ENCODE assay signal across 18 cellular contexts in the genomic region with DNA sequence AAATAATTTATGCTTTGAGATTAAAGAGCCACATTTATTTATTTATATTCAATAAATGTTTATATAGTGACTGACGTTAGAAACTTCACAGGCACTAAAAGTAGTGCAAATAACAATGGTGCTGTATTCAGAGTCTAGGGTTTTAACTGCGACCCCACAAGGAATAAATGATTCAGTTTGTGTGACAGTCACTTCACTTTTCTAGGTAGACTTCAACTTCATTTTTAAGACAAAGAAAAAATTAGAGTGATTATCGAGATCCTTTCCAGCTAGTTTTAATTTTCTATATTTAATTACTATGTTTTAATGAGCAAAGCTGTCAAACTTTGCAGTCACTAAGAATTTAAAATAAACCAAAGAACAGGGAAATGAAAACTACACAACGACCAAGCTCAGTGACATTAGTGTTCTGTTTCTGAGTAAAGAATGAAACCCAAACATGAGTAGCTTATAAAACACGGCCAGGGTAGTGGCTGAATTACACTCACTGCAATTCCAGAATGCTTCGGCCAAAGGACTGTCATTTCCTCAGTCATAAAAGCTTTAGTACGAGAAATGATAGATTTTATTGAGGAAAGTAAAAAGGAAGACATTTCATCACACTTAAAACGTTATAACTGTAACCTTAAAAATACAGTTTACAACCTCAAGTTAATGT. TPM values are rescaled to one million over a fixed set of nuclear protein-coding genes. Genes with fewer than 3 reads are reported as not detected.
DNase-seq lines count a peak whose midpoint lies in the region; ATAC-seq, FAIRE-seq and TF ChIP-seq lines count a peak whose summit lies in the region.
"Had no signal": no experiment of that assay in that cellular context is flagged by ENCODE, and none has a peak within 500 bp of the region (broad histone marks: within the 10 kb centered on the region; RNA-seq: fewer than 3 reads in every experiment).

No MANE protein-coding gene starts in this region.

- H3K36me3 ChIP-seq in PC-3 (ENCODE audit: low read depth, low read length) = no peaks in the 10 kb centered on the region
- no peaks in the 10 kb centered on the region for H3K36me3 ChIP-seq in fibroblast of lung (ENCODE audit: control insufficient read depth, insufficient read depth, low read length)
- no peaks in the 10 kb centered on the region for H3K36me3 ChIP-seq in pancreas

- H3K9ac ChIP-seq in PC-3 (ENCODE audit: low read length) (no peak overlapping the region), fibroblast of lung (ENCODE audit: insufficient read depth, low read length) (no peak overlapping the region)

- no peaks in the 10 kb centered on the region for H3F3A ChIP-seq in PC-3 (ENCODE audit: low read length, unreplicated experiment)

- intact Hi-C loops in PC-3 (cut with micrococcal nuclease) = no loop called here
- intact Hi-C loops in pancreas (cut with DNase I) = no loop called here
- intact Hi-C loops in sciatic nerve (cut with DNase I) = no loop called here
- intact Hi-C loops in activated CD4-positive, alpha-beta T cell treated with anti-CD3 and anti-CD28 coated beads for 36 hours (cut with DNase I, micrococcal nuclease) = no loop called here

- 60 to 63% methylated on average over 8 of the region's 8 CpGs for WGBS in pancreas, 2 donors

- no peak overlapping the region for H3K27ac Mint-ChIP-seq in activated CD4-positive, alpha-beta T cell treated with anti-CD3 and anti-CD28 coated beads for 36 hours
- H3K27ac Mint-ChIP-seq: CD8-positive, alpha-beta T cell had no signal

- no peaks in the 10 kb centered on the region for H3K9me2 ChIP-seq in PC-3 (replicated peaks; ENCODE audit: low read length)

- FAIRE-seq in pancreas (lab: Jason Lieb, UNC) = peak; percentile 94

- no peak overlapping the region for H3K4me2 ChIP-seq in PC-3 (ENCODE audit: low read length)
- peak overlapping the region; percentile 52 for H3K4me2 ChIP-seq in fibroblast of lung (ENCODE audit: extremely low read depth, insufficient read depth, low read length)

- ATAC-seq in PC-3 = peak; percentile 84
- no peak for ATAC-seq in pancreas
- ATAC-seq in sciatic nerve = no peak
- no peak for ATAC-seq in activated CD4-positive, alpha-beta T cell treated with anti-CD3 and anti-CD28 coated beads for 36 hours
- ATAC-seq: CD8-positive, alpha-beta T cell had no signal

- no peak for TF ChIP-seq CTCF in PC-3 (conservative IDR thresholded peaks at IDR 0.05; ENCODE audit: low read depth, low read length)
- TF ChIP-seq CTCF in fibroblast of lung (conservative IDR thresholded peaks at IDR 0.05 in 1 of 2, IDR thresholded peaks at IDR 0.05 in 1 of 2; ENCODE audit: low read depth in 1 of 2, low read length in 2 of 2) = no peak
- TF ChIP-seq CTCF in pancreas (IDR thresholded peaks at IDR 0.05) = no peak

- H3K4me3 ChIP-seq in PC-3 (ENCODE audit: low read length) (no peak overlapping the region), fibroblast of lung (replicated peaks in 1 of 4; ENCODE audit: control extremely low read depth in 1 of 4, insufficient read depth in 1 of 4, low read depth in 3 of 4, low read length in 4 of 4) (no peak overlapping the region), pancreas (no peak overlapping the region)

- H3K9me3 ChIP-seq in PC-3 (ENCODE audit: low read length) (no peaks in the 10 kb centered on the region), fibroblast of lung (ENCODE audit: control insufficient read depth, insufficient read depth, low read depth, low read length) (no peaks in the 10 kb centered on the region), pancreas (no peaks in the 10 kb centered on the region)

- H2AFZ ChIP-seq in PC-3 (ENCODE audit: low read length) = no peak overlapping the region
- no peak overlapping the region for H2AFZ ChIP-seq in fibroblast of lung (ENCODE audit: low read length)

- H3K79me2 ChIP-seq in PC-3 (ENCODE audit: low read length) (peaks cover 55% of the 10 kb centered on the region), fibroblast of lung (ENCODE audit: control insufficient read depth, insufficient read depth, low read length) (no peaks in the 10 kb centered on the region)

- peaks cover 7% of the 10 kb centered on the region for H3K36me3 Mint-ChIP-seq in activated CD4-positive, alpha-beta T cell treated with anti-CD3 and anti-CD28 coated beads for 36 hours (ENCODE audit: low read depth)
- H3K36me3 Mint-ChIP-seq: CD8-positive, alpha-beta T cell had no signal

- H3K4me3 Mint-ChIP-seq in activated CD4-positive, alpha-beta T cell treated with anti-CD3 and anti-CD28 coated beads for 36 hours = no peak overlapping the region
- H3K4me3 Mint-ChIP-seq: CD8-positive, alpha-beta T cell had no signal

- peak; percentile 18 for DNase-seq in GM04504 (ENCODE audit: low read depth)
- no peak for DNase-seq in PC-3
- DNase-seq in fibroblast of lung (ENCODE audit: low read depth in 2 of 2) = no peak
- no peak for DNase-seq in pancreas
- no peak for DNase-seq in sciatic nerve (ENCODE audit: low spot score)
- DNase-seq in foreskin melanocyte = no peak
- no peak for DNase-seq in activated CD4-positive, alpha-beta T cell treated with anti-CD3 and anti-CD28 coated beads for 36 hours
- DNase-seq in activated effector memory CD4-positive, alpha-beta T cell treated with Interleukin-2 at 50 U/mL for 16 hours = no peak
- DNase-seq: CD8-positive, alpha-beta T cell; DND-41; GDM1; GOT3; NCI-H187 treated with DMSO at 0.1 percent for 48 hours; NCI-H2171; NCI-H446 treated with DMSO at 0.1 percent for 48 hours; NCI-H774; SIG-M5 had no signal

- H3K27me3 ChIP-seq in PC-3 (ENCODE audit: low read length) (no peaks in the 10 kb centered on the region), fibroblast of lung (ENCODE audit: control insufficient read depth, insufficient read depth, low read length) (no peaks in the 10 kb centered on the region), pancreas (no peaks in the 10 kb centered on the region)

- peaks cover 8% of the 10 kb centered on the region for H3K4me1 Mint-ChIP-seq in activated CD4-positive, alpha-beta T cell treated with anti-CD3 and anti-CD28 coated beads for 36 hours

- H3K27me3 Mint-ChIP-seq in activated CD4-positive, alpha-beta T cell treated with anti-CD3 and anti-CD28 coated beads for 36 hours = no peaks in the 10 kb centered on the region

- H4K20me1 ChIP-seq in PC-3 (ENCODE audit: low read length) (no peaks in the 10 kb centered on the region), fibroblast of lung (ENCODE audit: control insufficient read depth, extremely low read depth, insufficient read depth, low read length) (no peaks in the 10 kb centered on the region)

- POLR2A ChIA-PET in PC-3 (lab: Charles Lee; ENCODE audit: unreplicated experiment) = no interaction called here
- POLR2A ChIA-PET in activated CD4-positive, alpha-beta T cell treated with anti-CD3 and anti-CD28 coated beads for 36 hours (lab: Charles Lee) = no interaction called here

- H3K9me3 Mint-ChIP-seq in activated CD4-positive, alpha-beta T cell treated with anti-CD3 and anti-CD28 coated beads for 36 hours (ENCODE audit: low read depth) = no peaks in the 10 kb centered on the region
- H3K9me3 Mint-ChIP-seq: CD8-positive, alpha-beta T cell had no signal

- H3K27ac ChIP-seq in PC-3 (ENCODE audit: low read length) (no peak overlapping the region), fibroblast of lung (ENCODE audit: insufficient read depth, low read length) (no peak overlapping the region), pancreas (no peak overlapping the region)
- H3K27ac ChIP-seq: 22Rv1 had no signal

- H3K4me1 ChIP-seq in PC-3 (ENCODE audit: insufficient read depth, low read length) = peaks cover 10% of the 10 kb centered on the region
- peaks cover 2% of the 10 kb centered on the region for H3K4me1 ChIP-seq in fibroblast of lung (ENCODE audit: control insufficient read depth, extremely low read depth, insufficient read depth, low read length)
- H3K4me1 ChIP-seq in pancreas = peaks cover 14% of the 10 kb centered on the region in 3 donors

- BruUV-seq in PC-3 (replicated peaks; lab: Mats Ljungman, UMichigan) = no TSS peak

- CTCF ChIA-PET in PC-3 (lab: Charles Lee) = interaction anchor here (1.0 kb wide), 1 partner anchor 130 kb away, joined by 5 read pairs; no protein-coding TSS in a partner anchor
- CTCF ChIA-PET in activated CD4-positive, alpha-beta T cell treated with anti-CD3 and anti-CD28 coated beads for 36 hours (lab: Charles Lee) = interaction anchor here (0.6 kb wide), 1 partner anchor 16 kb away, joined by 4 read pairs; no protein-coding TSS in a partner anchor

RNA-seq across cellular contexts. Expression of gene ADGRA3, which starts 38.6 kb away (rescaled TPM):
- total RNA-seq in PC-3 (2014; rRNA removed) (29.0 and 35.7 TPM in 2 replicates), fibroblast of lung (15.2 and 25.2 TPM in 2 replicates), pancreas (10 to 100 TPM; 13.4 to 27.4 (median 18.3) TPM), sciatic nerve (21.4 TPM)
- polyA plus RNA-seq in fibroblast of lung (13.0 and 15.8 TPM in 2 replicates), pancreas (10 to 100 TPM; 15.6 to 18.4 TPM)
- 11.7 and 14.3 TPM in 2 replicates for polyA plus RNA-seq in fibroblast of lung (2012)
- 60.1 and 72.8 TPM in 2 replicates for polyA minus RNA-seq in fibroblast of lung (ENCODE audit: low replicate concordance)
- total RNA-seq in activated CD4-positive, alpha-beta T cell treated with anti-CD3 and anti-CD28 coated beads for 36 hours = 10 to 100 TPM; 10.8 to 15.2 TPM
